ENCODE assay signal across 2 cellular contexts in the genomic region with DNA sequence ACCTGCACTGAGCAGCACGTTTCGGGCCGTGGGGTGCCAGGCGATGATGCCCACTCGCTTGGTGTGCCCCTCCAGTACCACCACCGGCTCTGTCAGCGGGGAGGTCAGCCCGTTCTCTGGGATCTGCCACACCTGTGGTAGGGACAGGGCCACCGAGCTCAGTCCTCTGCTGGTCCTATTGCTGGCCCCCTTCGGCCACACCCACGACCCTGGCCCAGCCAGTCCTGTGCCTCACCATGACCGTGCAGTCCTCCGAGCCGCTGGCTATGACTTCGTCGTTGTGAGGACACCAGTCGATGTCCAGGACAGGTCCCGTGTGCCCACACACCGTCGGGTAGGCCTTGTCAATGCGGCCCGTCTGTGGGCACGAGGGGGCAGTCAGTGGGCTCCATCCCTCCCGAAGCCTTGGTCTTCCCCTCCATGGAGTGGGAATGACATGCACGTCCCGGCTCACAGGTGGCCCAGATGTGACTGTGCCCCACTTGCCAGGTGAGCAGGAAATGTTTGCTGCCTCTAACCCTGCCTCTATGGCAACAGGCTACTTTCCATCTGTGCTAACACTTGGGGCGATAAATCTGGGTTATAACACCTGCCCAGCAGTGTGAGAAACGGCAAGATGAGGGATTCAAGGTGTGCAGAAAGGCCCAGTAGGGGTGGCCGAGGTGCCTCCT.
TF ChIP-seq lines count a peak whose summit lies in the region.

No MANE protein-coding gene starts in this region.

TF ChIP-seq in SK-N-SH, 30 proteins besides CTCF, POLR2A, EP300 and RAD21:
- TF ChIP-seq RCOR1 (IDR thresholded peaks at IDR 0.05; ENCODE audit: low read length) (no peak), TEAD4 (IDR thresholded peaks at IDR 0.05; ENCODE audit: borderline replicate concordance, insufficient read depth) (no peak), FOSL2 (IDR thresholded peaks at IDR 0.05; ENCODE audit: borderline replicate concordance, low read depth) (no peak), YY1 (IDR thresholded peaks at IDR 0.05; ENCODE audit: low read depth) (no peak), RXRA (IDR thresholded peaks at IDR 0.05; ENCODE audit: borderline replicate concordance, low read depth) (no peak), NFIC (IDR thresholded peaks at IDR 0.05; ENCODE audit: borderline replicate concordance) (no peak), SMC3 (IDR thresholded peaks at IDR 0.05; ENCODE audit: low read depth, low read length) (no peak), NRF1 (IDR thresholded peaks at IDR 0.05; ENCODE audit: low read depth, low read length) (no peak), CHD2 (IDR thresholded peaks at IDR 0.05; ENCODE audit: low read length, partially characterized antibody) (no peak)
- TF ChIP-seq, protein P1, sequence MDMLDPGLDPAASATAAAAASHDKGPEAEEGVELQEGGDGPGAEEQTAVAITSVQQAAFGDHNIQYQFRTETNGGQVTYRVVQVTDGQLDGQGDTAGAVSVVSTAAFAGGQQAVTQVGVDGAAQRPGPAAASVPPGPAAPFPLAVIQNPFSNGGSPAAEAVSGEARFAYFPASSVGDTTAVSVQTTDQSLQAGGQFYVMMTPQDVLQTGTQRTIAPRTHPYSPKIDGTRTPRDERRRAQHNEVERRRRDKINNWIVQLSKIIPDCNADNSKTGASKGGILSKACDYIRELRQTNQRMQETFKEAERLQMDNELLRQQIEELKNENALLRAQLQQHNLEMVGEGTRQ (IDR thresholded peaks at IDR 0.05; ENCODE audit: borderline replicate concordance, low read depth, low read length), result no peak
- TF ChIP-seq, protein P2, sequence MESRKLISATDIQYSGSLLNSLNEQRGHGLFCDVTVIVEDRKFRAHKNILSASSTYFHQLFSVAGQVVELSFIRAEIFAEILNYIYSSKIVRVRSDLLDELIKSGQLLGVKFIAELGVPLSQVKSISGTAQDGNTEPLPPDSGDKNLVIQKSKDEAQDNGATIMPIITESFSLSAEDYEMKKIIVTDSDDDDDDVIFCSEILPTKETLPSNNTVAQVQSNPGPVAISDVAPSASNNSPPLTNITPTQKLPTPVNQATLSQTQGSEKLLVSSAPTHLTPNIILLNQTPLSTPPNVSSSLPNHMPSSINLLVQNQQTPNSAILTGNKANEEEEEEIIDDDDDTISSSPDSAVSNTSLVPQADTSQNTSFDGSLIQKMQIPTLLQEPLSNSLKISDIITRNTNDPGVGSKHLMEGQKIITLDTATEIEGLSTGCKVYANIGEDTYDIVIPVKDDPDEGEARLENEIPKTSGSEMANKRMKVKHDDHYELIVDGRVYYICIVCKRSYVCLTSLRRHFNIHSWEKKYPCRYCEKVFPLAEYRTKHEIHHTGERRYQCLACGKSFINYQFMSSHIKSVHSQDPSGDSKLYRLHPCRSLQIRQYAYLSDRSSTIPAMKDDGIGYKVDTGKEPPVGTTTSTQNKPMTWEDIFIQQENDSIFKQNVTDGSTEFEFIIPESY (IDR thresholded peaks at IDR 0.05; ENCODE audit: borderline replicate concordance, low read depth), result no peak
- TF ChIP-seq, protein P3, sequence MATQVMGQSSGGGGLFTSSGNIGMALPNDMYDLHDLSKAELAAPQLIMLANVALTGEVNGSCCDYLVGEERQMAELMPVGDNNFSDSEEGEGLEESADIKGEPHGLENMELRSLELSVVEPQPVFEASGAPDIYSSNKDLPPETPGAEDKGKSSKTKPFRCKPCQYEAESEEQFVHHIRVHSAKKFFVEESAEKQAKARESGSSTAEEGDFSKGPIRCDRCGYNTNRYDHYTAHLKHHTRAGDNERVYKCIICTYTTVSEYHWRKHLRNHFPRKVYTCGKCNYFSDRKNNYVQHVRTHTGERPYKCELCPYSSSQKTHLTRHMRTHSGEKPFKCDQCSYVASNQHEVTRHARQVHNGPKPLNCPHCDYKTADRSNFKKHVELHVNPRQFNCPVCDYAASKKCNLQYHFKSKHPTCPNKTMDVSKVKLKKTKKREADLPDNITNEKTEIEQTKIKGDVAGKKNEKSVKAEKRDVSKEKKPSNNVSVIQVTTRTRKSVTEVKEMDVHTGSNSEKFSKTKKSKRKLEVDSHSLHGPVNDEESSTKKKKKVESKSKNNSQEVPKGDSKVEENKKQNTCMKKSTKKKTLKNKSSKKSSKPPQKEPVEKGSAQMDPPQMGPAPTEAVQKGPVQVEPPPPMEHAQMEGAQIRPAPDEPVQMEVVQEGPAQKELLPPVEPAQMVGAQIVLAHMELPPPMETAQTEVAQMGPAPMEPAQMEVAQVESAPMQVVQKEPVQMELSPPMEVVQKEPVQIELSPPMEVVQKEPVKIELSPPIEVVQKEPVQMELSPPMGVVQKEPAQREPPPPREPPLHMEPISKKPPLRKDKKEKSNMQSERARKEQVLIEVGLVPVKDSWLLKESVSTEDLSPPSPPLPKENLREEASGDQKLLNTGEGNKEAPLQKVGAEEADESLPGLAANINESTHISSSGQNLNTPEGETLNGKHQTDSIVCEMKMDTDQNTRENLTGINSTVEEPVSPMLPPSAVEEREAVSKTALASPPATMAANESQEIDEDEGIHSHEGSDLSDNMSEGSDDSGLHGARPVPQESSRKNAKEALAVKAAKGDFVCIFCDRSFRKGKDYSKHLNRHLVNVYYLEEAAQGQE (IDR thresholded peaks at IDR 0.05; ENCODE audit: low read depth, low read length), result no peak
- TF ChIP-seq, protein P4, sequence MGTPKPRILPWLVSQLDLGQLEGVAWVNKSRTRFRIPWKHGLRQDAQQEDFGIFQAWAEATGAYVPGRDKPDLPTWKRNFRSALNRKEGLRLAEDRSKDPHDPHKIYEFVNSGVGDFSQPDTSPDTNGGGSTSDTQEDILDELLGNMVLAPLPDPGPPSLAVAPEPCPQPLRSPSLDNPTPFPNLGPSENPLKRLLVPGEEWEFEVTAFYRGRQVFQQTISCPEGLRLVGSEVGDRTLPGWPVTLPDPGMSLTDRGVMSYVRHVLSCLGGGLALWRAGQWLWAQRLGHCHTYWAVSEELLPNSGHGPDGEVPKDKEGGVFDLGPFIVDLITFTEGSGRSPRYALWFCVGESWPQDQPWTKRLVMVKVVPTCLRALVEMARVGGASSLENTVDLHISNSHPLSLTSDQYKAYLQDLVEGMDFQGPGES (IDR thresholded peaks at IDR 0.05; ENCODE audit: low read depth, low read length), result no peak
- TF ChIP-seq, protein P5, sequence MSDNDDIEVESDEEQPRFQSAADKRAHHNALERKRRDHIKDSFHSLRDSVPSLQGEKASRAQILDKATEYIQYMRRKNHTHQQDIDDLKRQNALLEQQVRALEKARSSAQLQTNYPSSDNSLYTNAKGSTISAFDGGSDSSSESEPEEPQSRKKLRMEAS (IDR thresholded peaks at IDR 0.05; ENCODE audit: low read depth), result no peak

TF ChIP-seq in SK-N-SH treated with all-trans-retinoic acid at 6 μM for 48 hours, 23 proteins besides CTCF, POLR2A, EP300 and RAD21:
- no peak for TF ChIP-seq OSR1 (CRISPR knock-in tag; IDR thresholded peaks at IDR 0.05)
- TF ChIP-seq, protein P6, sequence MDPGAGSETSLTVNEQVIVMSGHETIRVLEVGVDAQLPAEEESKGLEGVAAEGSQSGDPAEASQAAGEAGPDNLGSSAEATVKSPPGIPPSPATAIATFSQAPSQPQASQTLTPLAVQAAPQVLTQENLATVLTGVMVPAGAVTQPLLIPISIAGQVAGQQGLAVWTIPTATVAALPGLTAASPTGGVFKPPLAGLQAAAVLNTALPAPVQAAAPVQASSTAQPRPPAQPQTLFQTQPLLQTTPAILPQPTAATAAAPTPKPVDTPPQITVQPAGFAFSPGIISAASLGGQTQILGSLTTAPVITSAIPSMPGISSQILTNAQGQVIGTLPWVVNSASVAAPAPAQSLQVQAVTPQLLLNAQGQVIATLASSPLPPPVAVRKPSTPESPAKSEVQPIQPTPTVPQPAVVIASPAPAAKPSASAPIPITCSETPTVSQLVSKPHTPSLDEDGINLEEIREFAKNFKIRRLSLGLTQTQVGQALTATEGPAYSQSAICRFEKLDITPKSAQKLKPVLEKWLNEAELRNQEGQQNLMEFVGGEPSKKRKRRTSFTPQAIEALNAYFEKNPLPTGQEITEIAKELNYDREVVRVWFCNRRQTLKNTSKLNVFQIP (CRISPR knock-in tag; IDR thresholded peaks at IDR 0.05; ENCODE audit: borderline replicate concordance, low read depth), result no peak
- TF ChIP-seq ZNF8 (CRISPR knock-in tag; IDR thresholded peaks at IDR 0.05), result no peak
- TF ChIP-seq ZNF70 (CRISPR knock-in tag; IDR thresholded peaks at IDR 0.05), result no peak
- TF ChIP-seq, protein P7, sequence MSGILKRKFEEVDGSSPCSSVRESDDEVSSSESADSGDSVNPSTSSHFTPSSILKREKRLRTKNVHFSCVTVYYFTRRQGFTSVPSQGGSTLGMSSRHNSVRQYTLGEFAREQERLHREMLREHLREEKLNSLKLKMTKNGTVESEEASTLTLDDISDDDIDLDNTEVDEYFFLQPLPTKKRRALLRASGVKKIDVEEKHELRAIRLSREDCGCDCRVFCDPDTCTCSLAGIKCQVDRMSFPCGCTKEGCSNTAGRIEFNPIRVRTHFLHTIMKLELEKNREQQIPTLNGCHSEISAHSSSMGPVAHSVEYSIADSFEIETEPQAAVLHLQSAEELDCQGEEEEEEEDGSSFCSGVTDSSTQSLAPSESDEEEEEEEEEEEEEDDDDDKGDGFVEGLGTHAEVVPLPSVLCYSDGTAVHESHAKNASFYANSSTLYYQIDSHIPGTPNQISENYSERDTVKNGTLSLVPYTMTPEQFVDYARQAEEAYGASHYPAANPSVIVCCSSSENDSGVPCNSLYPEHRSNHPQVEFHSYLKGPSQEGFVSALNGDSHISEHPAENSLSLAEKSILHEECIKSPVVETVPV (CRISPR knock-in tag; IDR thresholded peaks at IDR 0.05), result no peak
- TF ChIP-seq, protein P8, sequence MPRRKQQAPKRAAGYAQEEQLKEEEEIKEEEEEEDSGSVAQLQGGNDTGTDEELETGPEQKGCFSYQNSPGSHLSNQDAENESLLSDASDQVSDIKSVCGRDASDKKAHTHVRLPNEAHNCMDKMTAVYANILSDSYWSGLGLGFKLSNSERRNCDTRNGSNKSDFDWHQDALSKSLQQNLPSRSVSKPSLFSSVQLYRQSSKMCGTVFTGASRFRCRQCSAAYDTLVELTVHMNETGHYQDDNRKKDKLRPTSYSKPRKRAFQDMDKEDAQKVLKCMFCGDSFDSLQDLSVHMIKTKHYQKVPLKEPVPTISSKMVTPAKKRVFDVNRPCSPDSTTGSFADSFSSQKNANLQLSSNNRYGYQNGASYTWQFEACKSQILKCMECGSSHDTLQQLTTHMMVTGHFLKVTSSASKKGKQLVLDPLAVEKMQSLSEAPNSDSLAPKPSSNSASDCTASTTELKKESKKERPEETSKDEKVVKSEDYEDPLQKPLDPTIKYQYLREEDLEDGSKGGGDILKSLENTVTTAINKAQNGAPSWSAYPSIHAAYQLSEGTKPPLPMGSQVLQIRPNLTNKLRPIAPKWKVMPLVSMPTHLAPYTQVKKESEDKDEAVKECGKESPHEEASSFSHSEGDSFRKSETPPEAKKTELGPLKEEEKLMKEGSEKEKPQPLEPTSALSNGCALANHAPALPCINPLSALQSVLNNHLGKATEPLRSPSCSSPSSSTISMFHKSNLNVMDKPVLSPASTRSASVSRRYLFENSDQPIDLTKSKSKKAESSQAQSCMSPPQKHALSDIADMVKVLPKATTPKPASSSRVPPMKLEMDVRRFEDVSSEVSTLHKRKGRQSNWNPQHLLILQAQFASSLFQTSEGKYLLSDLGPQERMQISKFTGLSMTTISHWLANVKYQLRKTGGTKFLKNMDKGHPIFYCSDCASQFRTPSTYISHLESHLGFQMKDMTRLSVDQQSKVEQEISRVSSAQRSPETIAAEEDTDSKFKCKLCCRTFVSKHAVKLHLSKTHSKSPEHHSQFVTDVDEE (CRISPR knock-in tag; IDR thresholded peaks at IDR 0.05), result no peak
- no peak for TF ChIP-seq GLIS3 (CRISPR knock-in tag; IDR thresholded peaks at IDR 0.05)
- TF ChIP-seq TOX (CRISPR knock-in tag; IDR thresholded peaks at IDR 0.05; ENCODE audit: borderline replicate concordance), result no peak
- no peak for TF ChIP-seq ZFP3 (CRISPR knock-in tag; IDR thresholded peaks at IDR 0.05)
- no peak for TF ChIP-seq TCF4 (CRISPR knock-in tag; IDR thresholded peaks at IDR 0.05; ENCODE audit: borderline replicate concordance)
